Comparison of ENCODE assay signal across 8 cellular contexts in the genomic region with DNA sequence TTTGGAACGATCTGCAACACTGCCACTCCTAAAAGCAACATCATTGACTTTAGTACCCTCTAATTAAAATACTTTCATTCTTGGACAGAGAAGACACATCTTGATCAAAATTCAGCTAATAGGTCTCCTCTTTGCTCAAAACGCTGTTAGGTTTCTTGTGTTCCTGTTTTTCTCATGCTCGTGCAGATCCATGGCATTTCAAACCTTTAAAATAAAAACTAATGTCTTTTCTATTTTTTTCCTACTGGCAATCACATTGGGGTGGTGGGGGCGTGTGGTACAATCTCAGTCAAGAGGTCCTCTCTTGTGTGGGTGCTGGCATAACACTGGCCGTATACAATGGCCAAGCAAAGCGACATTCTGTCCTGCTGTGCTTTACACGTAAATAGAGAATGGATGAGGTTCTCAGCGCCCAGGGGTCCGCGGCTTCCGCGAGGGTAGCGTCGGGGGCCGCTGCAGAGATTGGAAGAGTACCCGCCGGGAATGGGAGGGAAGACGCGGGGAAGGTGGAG. TPM values are rescaled to one million over a fixed set of nuclear protein-coding genes. Genes with fewer than 3 reads are reported as not detected.
DNase-seq lines count a peak whose midpoint lies in the region; ATAC-seq, FAIRE-seq and TF ChIP-seq lines count a peak whose summit lies in the region.

No MANE protein-coding gene starts in this region.

- H3K27me3 ChIP-seq in effector memory CD4-positive, alpha-beta T cell (replicated peaks; ENCODE audit: control insufficient read depth, insufficient read depth, low read length, poor library complexity, severe bottlenecking) = no peaks in the 10 kb centered on the region

- H3K36me3 Mint-ChIP-seq in HFFc6 (ENCODE audit: low read depth) (no peaks in the 10 kb centered on the region), natural killer cell (no peaks in the 10 kb centered on the region)

- FAIRE-seq in D721Med (lab: Jason Lieb, UNC) = no peak

- H3K4me3 Mint-ChIP-seq in HFFc6 (peak overlapping the region; percentile 84), natural killer cell (peak overlapping the region; percentile 94)

- ATAC-seq in natural killer cell = no peak

- H3K9me3 ChIP-seq in effector memory CD4-positive, alpha-beta T cell (ENCODE audit: control insufficient read depth, low read length) = no peaks in the 10 kb centered on the region

- H3K4me1 Mint-ChIP-seq in HFFc6 (ENCODE audit: low read depth) = peaks cover 20% of the 10 kb centered on the region
- H3K4me1 Mint-ChIP-seq in natural killer cell = peaks cover 32 to 36% of the 10 kb centered on the region in 2 donors

- H3K4me1 ChIP-seq in effector memory CD4-positive, alpha-beta T cell (ENCODE audit: control insufficient read depth, insufficient read depth, low read length, poor library complexity, severe bottlenecking) = peaks cover 49% of the 10 kb centered on the region

- H3K27ac Mint-ChIP-seq in HFFc6 (no peak overlapping the region), natural killer cell (peak overlapping the region; percentile 71 to 78)

- no peaks in the 10 kb centered on the region for H3K36me3 ChIP-seq in effector memory CD4-positive, alpha-beta T cell (ENCODE audit: control insufficient read depth, insufficient read depth, low read length)

- H3K27ac ChIP-seq in effector memory CD4-positive, alpha-beta T cell (ENCODE audit: insufficient read depth, low read length, poor library complexity, severe bottlenecking) = peak overlapping the region; percentile 57

- H3K27me3 Mint-ChIP-seq in HFFc6 (ENCODE audit: insufficient read depth) = peaks cover 7% of the 10 kb centered on the region
- H3K27me3 Mint-ChIP-seq in natural killer cell (ENCODE audit: low read depth in 2 of 2) = no peaks in the 10 kb centered on the region

- peak overlapping the region; percentile 61 for H3K4me3 ChIP-seq in AG09309 (ENCODE audit: control insufficient read depth, low read depth, low read length)
- peak overlapping the region; percentile 83 for H3K4me3 ChIP-seq in effector memory CD4-positive, alpha-beta T cell (ENCODE audit: insufficient read depth, low read depth, low read length, poor library complexity, severe bottlenecking)

- TF ChIP-seq CTCF in AG09309 (IDR thresholded peaks at IDR 0.05; ENCODE audit: control insufficient read depth, insufficient read depth, low read depth, low read length, missing control alignments) = no peak
- TF ChIP-seq CTCF in HFFc6 (IDR thresholded peaks at IDR 0.05) = no peak
- TF ChIP-seq CTCF in natural killer cell (IDR thresholded peaks at IDR 0.05) = no peak
- no peak for TF ChIP-seq CTCF in D721Med (IDR thresholded peaks at IDR 0.05; ENCODE audit: insufficient read depth, missing control alignments)

- H3K9me3 Mint-ChIP-seq in HFFc6 = no peaks in the 10 kb centered on the region
- H3K9me3 Mint-ChIP-seq in natural killer cell = no peaks in the 10 kb centered on the region

- intact Hi-C loops in natural killer cell (cut with micrococcal nuclease) = loop anchor here (10.0 kb wide), 2 partner anchors 65 to 1565 kb away; partner anchors contain the start of genes ARSK, RIOK2 and SKIC3

- DNase-seq in AG09309 (ENCODE audit: low read depth) (no peak), HFFc6 (no peak), natural killer cell (no peak), NCI-H2227 treated with DMSO at 0.1 percent for 48 hours (lab: John Stamatoyannopoulos, UW) (no peak), D721Med (ENCODE audit: insufficient read length, low spot score) (no peak), epidermal melanocyte (ENCODE audit: insufficient read length, low spot score) (no peak)
- DNase-seq in effector memory CD4-positive, alpha-beta T cell = no peak
- DNase-seq in activated CD4-positive, CD25-positive, alpha-beta regulatory T cell treated with anti-CD3 and anti-CD28 coated beads, Interleukin-2, amount 50 U/mL, for 72 hours = no peak

RNA-seq across cellular contexts. Expression of gene GPR150, which starts 0.3 kb away (rescaled TPM):
- total RNA-seq in HFFc6 (2021; fragmentation: NEBNext Ultra II Directional; extraction: Animal tissue kit (Norgen Biotek cat#: 25700)) = under 1 TPM; 0.14 to 0.35 (median 0.22) TPM
- under 1 TPM; 0.63 to 0.97 (median 0.89) TPM for total RNA-seq in natural killer cell

RNA-seq across cellular contexts. Expression of gene RFESD, which starts 27.0 kb away (rescaled TPM):
- 1 to 10 TPM; 2.2 to 3.7 (median 2.3) TPM for total RNA-seq in HFFc6 (2021; fragmentation: NEBNext Ultra II Directional; extraction: Animal tissue kit (Norgen Biotek cat#: 25700))
- total RNA-seq in natural killer cell = 1 to 10 TPM in 2 of 3 donors, under 1 TPM in 1; 0.96 to 1.5 (median 1.4) TPM
